ENCODE assay signal across 1 cellular context in genomic region chr2:197827618-197828017, GRCh38.
A peak's percentile ranks its signal among the peaks of the same experiment; 100 is the strongest.
TF ChIP-seq lines count a peak whose summit lies in the region.

No MANE protein-coding gene starts in this region.

TF ChIP-seq in K562, 482 proteins besides CTCF, POLR2A, EP300 and RAD21 (continued from another document):
- no peak for TF ChIP-seq RNF219 (CRISPR knock-in tag; IDR thresholded peaks at IDR 0.05)
- peak; percentile 21; the same call in 1 of the 2 replicates for TF ChIP-seq ZNF316 (IDR thresholded peaks at IDR 0.05)
- peak; percentile 53 for TF ChIP-seq FOSL1 (tag; conservative IDR thresholded peaks at IDR 0.05)
- TF ChIP-seq SMC3 (conservative IDR thresholded peaks at IDR 0.05; ENCODE audit: insufficient read depth, low read depth, low read length), result no peak
- TF ChIP-seq KLF13 (tag; IDR thresholded peaks at IDR 0.05; ENCODE audit: borderline replicate concordance, low read depth), result no peak
- 0 out of 2 replicates have a peak, but pooled peaks have one; percentile 16 for TF ChIP-seq ARID1B (IDR thresholded peaks at IDR 0.05)
- TF ChIP-seq TRIM28 (IDR thresholded peaks at IDR 0.05), result no peak
- 0 out of 2 replicates have a peak, but pooled peaks have one; percentile 23 for TF ChIP-seq MAFG (tag; conservative IDR thresholded peaks at IDR 0.05)
- TF ChIP-seq C11orf30 (IDR thresholded peaks at IDR 0.05; ENCODE audit: low read depth), result peak; percentile 22; the same call in 1 of the 2 replicates
- TF ChIP-seq ZNF561 (CRISPR knock-in tag; conservative IDR thresholded peaks at IDR 0.05), result no peak
- 0 out of 2 replicates have a peak, but pooled peaks have one; percentile 13 for TF ChIP-seq ATF3 (IDR thresholded peaks at IDR 0.05)
- TF ChIP-seq ATF3 (CRISPR knock-in tag; conservative IDR thresholded peaks at IDR 0.05), result no peak
- no peak for TF ChIP-seq CCNT2 (IDR thresholded peaks at IDR 0.05; ENCODE audit: borderline replicate concordance, extremely low read depth, insufficient read length, low read depth, low read length)
TF ChIP-seq in K562: peak in this region for 6.
